8 cellular contexts compared by ENCODE assay signal in the genomic region with DNA sequence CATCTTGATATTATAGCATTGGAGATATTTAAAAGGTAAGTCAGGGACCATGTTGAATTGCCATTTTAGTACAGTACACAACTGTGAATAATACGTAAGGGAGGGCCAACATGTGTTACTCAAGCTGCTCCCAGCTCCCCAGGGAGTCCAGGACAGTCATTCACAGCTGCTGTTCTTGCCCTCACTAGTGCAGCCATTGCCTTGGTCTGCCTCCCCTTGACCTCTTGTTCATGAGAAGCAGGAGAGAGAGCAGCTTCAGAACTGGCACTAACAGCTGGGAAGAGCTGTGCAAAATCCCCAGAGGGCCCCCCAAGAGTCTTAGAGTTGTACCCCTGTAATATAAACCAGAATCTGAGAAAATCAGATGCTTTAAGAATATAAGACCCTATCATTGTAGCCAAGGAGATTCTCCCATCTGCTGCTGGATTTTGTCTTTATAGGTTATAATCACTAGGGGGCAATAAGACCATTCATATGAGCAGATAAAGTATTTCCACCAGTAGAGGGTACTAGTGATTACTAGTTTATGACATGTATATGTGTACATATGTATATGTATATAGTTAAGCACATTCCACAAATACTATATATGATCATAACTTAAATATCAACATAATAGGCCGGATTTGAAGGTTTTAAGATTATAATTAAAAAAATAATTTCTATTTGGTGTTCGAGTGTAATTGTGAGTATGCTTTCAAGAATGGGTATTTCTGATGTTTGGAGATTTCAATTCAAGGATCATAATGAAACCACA. TPM values are rescaled to one million over a fixed set of nuclear protein-coding genes. Genes with fewer than 3 reads are reported as not detected.
DNase-seq lines count a peak whose midpoint lies in the region; ATAC-seq, FAIRE-seq and TF ChIP-seq lines count a peak whose summit lies in the region.

No MANE protein-coding gene starts in this region.

- CTCF ChIA-PET in OCI-LY7 (lab: Charles Lee; ENCODE audit: unreplicated experiment), result interaction anchor here (0.6 kb wide), 1 partner anchor 54 kb away, joined by 3 read pairs; no protein-coding TSS in a partner anchor

- BruUV-seq in OCI-LY7 (replicated peaks; lab: Mats Ljungman, UMichigan), result no TSS peak

- no peaks in the 10 kb centered on the region for H3K9me3 Mint-ChIP-seq in activated T-helper 1 cell treated with anti-CD3 and anti-CD28 coated beads, Interleukin-12 subunit alpha, Interleukin-12 subunit beta, Interleukin-2, Interleukin-4 antibody, amounts not matched to agents 30 ng/mL and 10 ng/mL and 1 ng/mL, durations not matched to agents 14 hours and 24 hours and 36 hours

- in situ Hi-C loops in KBM-7 (cut with MboI; ENCODE audit: low pct_unique_long_range_greater_than_20kb, low sequenced_read_pairs), result no loop called here

- H3K4me1 ChIP-seq in OCI-LY7 (ENCODE audit: insufficient read depth, low read length, poor library complexity, severe bottlenecking) (no peaks in the 10 kb centered on the region), lung (ENCODE audit: control insufficient read depth in 2 of 2, insufficient read depth in 2 of 2, low read length in 2 of 2) (peaks cover 0 to 1% of the 10 kb centered on the region in 2 donors)

- no peaks in the 10 kb centered on the region for H3K27me3 ChIP-seq in lung (ENCODE audit: control insufficient read depth, insufficient read depth)

- H3K79me2 ChIP-seq in OCI-LY7 (ENCODE audit: insufficient read depth, low read depth, low read length), result no peaks in the 10 kb centered on the region

- no peaks in the 10 kb centered on the region for H3K4me1 Mint-ChIP-seq in activated T-helper 1 cell treated with anti-CD3 and anti-CD28 coated beads, Interleukin-12 subunit alpha, Interleukin-12 subunit beta, Interleukin-2, Interleukin-4 antibody, amounts not matched to agents 30 ng/mL and 10 ng/mL and 1 ng/mL, durations not matched to agents 14 hours and 24 hours and 36 hours (ENCODE audit: low read depth)

- no peak overlapping the region for H3K4me3 Mint-ChIP-seq in activated T-helper 1 cell treated with anti-CD3 and anti-CD28 coated beads, Interleukin-12 subunit alpha, Interleukin-12 subunit beta, Interleukin-2, Interleukin-4 antibody, amounts not matched to agents 30 ng/mL and 10 ng/mL and 1 ng/mL, durations not matched to agents 14 hours and 24 hours and 36 hours

- intact Hi-C loops in OCI-LY7 (cut with micrococcal nuclease; ENCODE audit: unreplicated experiment), result loop anchor here (2.0 to 10.0 kb wide), 2 partner anchors 205 to 419 kb away; no protein-coding TSS in a partner anchor
- intact Hi-C loops in activated T-helper 1 cell treated with anti-CD3 and anti-CD28 coated beads, Interleukin-12 subunit alpha, Interleukin-12 subunit beta, Interleukin-2, Interleukin-4 antibody, amounts not matched to agents 30 ng/mL and 10 ng/mL and 1 ng/mL, durations not matched to agents 14 hours and 24 hours and 36 hours (cut with micrococcal nuclease), result loop anchor here (1.0 to 5.0 kb wide), 5 partner anchors 11 to 740 kb away; a partner anchor contains a TSS

- TF ChIP-seq CTCF in AG09319 (IDR thresholded peaks at IDR 0.05; ENCODE audit: low read depth, low read length) (peak; percentile 76), OCI-LY7 (conservative IDR thresholded peaks at IDR 0.05; ENCODE audit: low read length) (peak; percentile 100), lung (IDR thresholded peaks at IDR 0.05; ENCODE audit: control extremely low read depth, extremely low read depth) (peak; percentile 93)

- FAIRE-seq in colon (lab: Jason Lieb, UNC), result peak; percentile 82

- H3K4me3 ChIP-seq in OCI-LY7 (ENCODE audit: low read depth, low read length, poor library complexity, severe bottlenecking), result no peak overlapping the region
- H3K4me3 ChIP-seq in lung, result no peak overlapping the region

- peak; percentile 73 for ATAC-seq in GM18498 (IDR thresholded peaks at IDR 0.05; ENCODE audit: unreplicated experiment)
- ATAC-seq in lung (ENCODE audit: insufficient read depth, low FRiP score), result peak; percentile 66
- ATAC-seq in GM21717 (IDR thresholded peaks at IDR 0.05; ENCODE audit: unreplicated experiment), result no peak

- WGBS in lung, 2 donors, result 26 to 27% methylated on average over 3 of the region's 3 CpGs

- no peak overlapping the region for H2AFZ ChIP-seq in OCI-LY7 (ENCODE audit: low read length)

- POLR2A ChIA-PET in OCI-LY7 (lab: Charles Lee), result no interaction called here

- H3K36me3 Mint-ChIP-seq in activated T-helper 1 cell treated with anti-CD3 and anti-CD28 coated beads, Interleukin-12 subunit alpha, Interleukin-12 subunit beta, Interleukin-2, Interleukin-4 antibody, amounts not matched to agents 30 ng/mL and 10 ng/mL and 1 ng/mL, durations not matched to agents 14 hours and 24 hours and 36 hours (ENCODE audit: low read depth), result peaks cover 9% of the 10 kb centered on the region

- H3K9me3 ChIP-seq in OCI-LY7 (ENCODE audit: low read length), result no peaks in the 10 kb centered on the region; the same call in 1 of the 2 replicates
- no peaks in the 10 kb centered on the region for H3K9me3 ChIP-seq in lung (ENCODE audit: control insufficient read depth in 2 of 2, insufficient read depth in 1 of 2, low read length in 1 of 2)

- H3K27ac Mint-ChIP-seq in activated T-helper 1 cell treated with anti-CD3 and anti-CD28 coated beads, Interleukin-12 subunit alpha, Interleukin-12 subunit beta, Interleukin-2, Interleukin-4 antibody, amounts not matched to agents 30 ng/mL and 10 ng/mL and 1 ng/mL, durations not matched to agents 14 hours and 24 hours and 36 hours, result no peak overlapping the region

- H3K27ac ChIP-seq in OCI-LY7 (ENCODE audit: low read depth, low read length, poor library complexity, severe bottlenecking), result no peak overlapping the region
- no peak overlapping the region for H3K27ac ChIP-seq in lung (ENCODE audit: low read depth in 1 of 2, low read length in 1 of 2)

- no peaks in the 10 kb centered on the region for H4K20me1 ChIP-seq in OCI-LY7 (ENCODE audit: insufficient read depth, low read length)

- no peaks in the 10 kb centered on the region for H3K27me3 Mint-ChIP-seq in activated T-helper 1 cell treated with anti-CD3 and anti-CD28 coated beads, Interleukin-12 subunit alpha, Interleukin-12 subunit beta, Interleukin-2, Interleukin-4 antibody, amounts not matched to agents 30 ng/mL and 10 ng/mL and 1 ng/mL, durations not matched to agents 14 hours and 24 hours and 36 hours (ENCODE audit: insufficient read depth)

- no peaks in the 10 kb centered on the region for H3K9me2 ChIP-seq in OCI-LY7 (ENCODE audit: insufficient read depth, low read length)

- no peak for DNase-seq in AG09319 (ENCODE audit: extremely low read depth, low read depth)
- DNase-seq in KBM-7, result peak; percentile 73
- DNase-seq in OCI-LY7 (ENCODE audit: low spot score), result peak; percentile 69
- DNase-seq in lung (ENCODE audit: low spot score), result no peak
- DNase-seq in activated T-helper 1 cell treated with anti-CD3 and anti-CD28 coated beads, Interleukin-12 subunit alpha, Interleukin-12 subunit beta, Interleukin-2, Interleukin-4 antibody, amounts not matched to agents 30 ng/mL and 10 ng/mL and 1 ng/mL, durations not matched to agents 14 hours and 24 hours and 36 hours (ENCODE audit: low spot score), result no peak

- no peak overlapping the region for H3K4me2 ChIP-seq in OCI-LY7 (ENCODE audit: low read length)

- H3K36me3 ChIP-seq in OCI-LY7 (ENCODE audit: insufficient read depth, low read length), result peaks cover 11% of the 10 kb centered on the region
- no peaks in the 10 kb centered on the region for H3K36me3 ChIP-seq in lung (ENCODE audit: control insufficient read depth in 2 of 2, insufficient read depth in 2 of 2, low read length in 2 of 2)

RNA-seq across cellular contexts. Expression of a gene that starts 16.6 kb away (rescaled TPM):
- total RNA-seq in OCI-LY7 (2014; rRNA removed; shearing (Covaris generic)), result 4.9 and 5.1 TPM in 2 replicates
- total RNA-seq in OCI-LY7 (2022), result 9.5 and 10.4 TPM in 2 replicates
- total RNA-seq in lung, result 1 to 10 TPM; 4.6 to 5.3 TPM
- 1 to 10 TPM; 1.7 to 2.7 TPM for polyA plus RNA-seq in lung
- total RNA-seq in activated T-helper 1 cell treated with anti-CD3 and anti-CD28 coated beads, Interleukin-12 subunit alpha, Interleukin-12 subunit beta, Interleukin-2, Interleukin-4 antibody, amounts not matched to agents 30 ng/mL and 10 ng/mL and 1 ng/mL, durations not matched to agents 14 hours and 24 hours and 36 hours, result 11.8 and 12.0 TPM in 2 replicates

RNA-seq across cellular contexts. Expression of a gene that starts 17.0 kb away (rescaled TPM):
- 74.5 and 76.7 TPM in 2 replicates for total RNA-seq in OCI-LY7 (2014; rRNA removed; shearing (Covaris generic))
- total RNA-seq in OCI-LY7 (2022) (94.5 and 95.4 TPM in 2 replicates), lung (100 to 1,000 TPM; 372 to 468 TPM)
- 100 to 1,000 TPM; 152 to 300 TPM for polyA plus RNA-seq in lung
- 119 and 133 TPM in 2 replicates for total RNA-seq in activated T-helper 1 cell treated with anti-CD3 and anti-CD28 coated beads, Interleukin-12 subunit alpha, Interleukin-12 subunit beta, Interleukin-2, Interleukin-4 antibody, amounts not matched to agents 30 ng/mL and 10 ng/mL and 1 ng/mL, durations not matched to agents 14 hours and 24 hours and 36 hours

RNA-seq across cellular contexts. Expression of a gene that starts 52.0 kb away (rescaled TPM):
- total RNA-seq in OCI-LY7 (2014; rRNA removed; shearing (Covaris generic)), result not detected in 2 replicates
- total RNA-seq in OCI-LY7 (2022), result not detected in 2 replicates
- 10 to 100 TPM; 28.7 to 30.1 TPM for total RNA-seq in lung
- 10 to 100 TPM in 1 of 2 donors, 1 to 10 TPM in 1; 8.0 to 24.9 TPM for polyA plus RNA-seq in lung
- total RNA-seq in activated T-helper 1 cell treated with anti-CD3 and anti-CD28 coated beads, Interleukin-12 subunit alpha, Interleukin-12 subunit beta, Interleukin-2, Interleukin-4 antibody, amounts not matched to agents 30 ng/mL and 10 ng/mL and 1 ng/mL, durations not matched to agents 14 hours and 24 hours and 36 hours, result not detected in 2 replicates

Comparison
In these comparisons a context has a peak if more than half of its experiments do, and no peak if none do; other contexts are left out.
1. DNase-seq: peak in KBM-7 (single experiment) and OCI-LY7 (single experiment); none in AG09319 (single experiment), lung (single experiment) and activated T-helper 1 cell treated with anti-CD3 and anti-CD28 coated beads, Interleukin-12 subunit alpha, Interleukin-12 subunit beta, Interleukin-2, Interleukin-4 antibody, amounts not matched to agents 30 ng/mL and 10 ng/mL and 1 ng/mL, durations not matched to agents 14 hours and 24 hours and 36 hours (single experiment).
2. RNA of a gene that starts 52.0 kb away (total RNA-seq): 28.7 to 30.1 TPM in lung; not detected in OCI-LY7 and not detected in activated T-helper 1 cell treated with anti-CD3 and anti-CD28 coated beads, Interleukin-12 subunit alpha, Interleukin-12 subunit beta, Interleukin-2, Interleukin-4 antibody, amounts not matched to agents 30 ng/mL and 10 ng/mL and 1 ng/mL, durations not matched to agents 14 hours and 24 hours and 36 hours; every median in the first group is over 10 times any median in the second.
3. Peak in every context shown above with its lines, with median percentiles within 50 percentile points of each other: CTCF ChIP-seq.